In genomic region chr2:230137902-230138539, GRCh38 we compare ENCODE assay signal across 3 cellular contexts.
TF ChIP-seq lines count a peak whose summit lies in the region.

No MANE protein-coding gene starts in this region.

TF ChIP-seq in SK-N-SH, 30 proteins besides CTCF, POLR2A, EP300 and RAD21 (continued from another document):
- peak; percentile 17; the same call in 1 of the 2 replicates for TF ChIP-seq PBX3 (IDR thresholded peaks at IDR 0.05)
- no peak for TF ChIP-seq RFX5 (IDR thresholded peaks at IDR 0.05; ENCODE audit: low read length)
- TF ChIP-seq FOSL2 (IDR thresholded peaks at IDR 0.05; ENCODE audit: borderline replicate concordance, low read depth): peak; percentile 16; the same call in 1 of the 2 replicates
- no peak for TF ChIP-seq TCF12 (IDR thresholded peaks at IDR 0.05)
- TF ChIP-seq GATA2 (CRISPR knock-in tag; IDR thresholded peaks at IDR 0.05): no peak
- no peak for TF ChIP-seq SMC3 (IDR thresholded peaks at IDR 0.05; ENCODE audit: low read depth, low read length)
- TF ChIP-seq FOXJ3 (CRISPR knock-in tag; IDR thresholded peaks at IDR 0.05): no peak
- TF ChIP-seq ELF1 (IDR thresholded peaks at IDR 0.05): no peak
- no peak for TF ChIP-seq NFIC (IDR thresholded peaks at IDR 0.05; ENCODE audit: borderline replicate concordance)
- no peak for TF ChIP-seq USF1 (IDR thresholded peaks at IDR 0.05; ENCODE audit: borderline replicate concordance, low read depth)
- TF ChIP-seq NRF1 (IDR thresholded peaks at IDR 0.05; ENCODE audit: low read depth, low read length): no peak

TF ChIP-seq in SK-N-SH treated with all-trans-retinoic acid at 6 μM for 48 hours, 23 proteins besides CTCF, POLR2A, EP300 and RAD21:
- TF ChIP-seq TSHZ2 (CRISPR knock-in tag; IDR thresholded peaks at IDR 0.05): no peak
- TF ChIP-seq OSR1 (CRISPR knock-in tag; IDR thresholded peaks at IDR 0.05): no peak
- no peak for TF ChIP-seq BACH2 (CRISPR knock-in tag; IDR thresholded peaks at IDR 0.05; ENCODE audit: borderline replicate concordance)
- TF ChIP-seq TOX (CRISPR knock-in tag; IDR thresholded peaks at IDR 0.05; ENCODE audit: borderline replicate concordance): no peak
- TF ChIP-seq ZNF565 (CRISPR knock-in tag; conservative IDR thresholded peaks at IDR 0.05; ENCODE audit: low read depth): no peak
- no peak for TF ChIP-seq PATZ1 (CRISPR knock-in tag; IDR thresholded peaks at IDR 0.05; ENCODE audit: borderline replicate concordance)
- no peak for TF ChIP-seq ZFP30 (CRISPR knock-in tag; IDR thresholded peaks at IDR 0.05)
- TF ChIP-seq ZFP3 (CRISPR knock-in tag; IDR thresholded peaks at IDR 0.05): no peak
- no peak for TF ChIP-seq CSDC2 (CRISPR knock-in tag; IDR thresholded peaks at IDR 0.05)
- no peak for TF ChIP-seq ZNF8 (CRISPR knock-in tag; IDR thresholded peaks at IDR 0.05)
- no peak for TF ChIP-seq SNAI2 (CRISPR knock-in tag; IDR thresholded peaks at IDR 0.05)
- no peak for TF ChIP-seq ESRRG (CRISPR knock-in tag; IDR thresholded peaks at IDR 0.05)
- TF ChIP-seq POU6F1 (CRISPR knock-in tag; IDR thresholded peaks at IDR 0.05; ENCODE audit: borderline replicate concordance, low read depth): no peak

TF ChIP-seq in IMR-90, 13 proteins besides CTCF, POLR2A, EP300 and RAD21 (continued from another document):
- TF ChIP-seq BHLHE40 (IDR thresholded peaks at IDR 0.05; ENCODE audit: low read depth, low read length) (no peak), MAZ (IDR thresholded peaks at IDR 0.05; ENCODE audit: borderline replicate concordance, low read depth, low read length) (no peak)
TF ChIP-seq in IMR-90: peak in this region for 0.
